10 cellular contexts compared by ENCODE assay signal in the genomic region with DNA sequence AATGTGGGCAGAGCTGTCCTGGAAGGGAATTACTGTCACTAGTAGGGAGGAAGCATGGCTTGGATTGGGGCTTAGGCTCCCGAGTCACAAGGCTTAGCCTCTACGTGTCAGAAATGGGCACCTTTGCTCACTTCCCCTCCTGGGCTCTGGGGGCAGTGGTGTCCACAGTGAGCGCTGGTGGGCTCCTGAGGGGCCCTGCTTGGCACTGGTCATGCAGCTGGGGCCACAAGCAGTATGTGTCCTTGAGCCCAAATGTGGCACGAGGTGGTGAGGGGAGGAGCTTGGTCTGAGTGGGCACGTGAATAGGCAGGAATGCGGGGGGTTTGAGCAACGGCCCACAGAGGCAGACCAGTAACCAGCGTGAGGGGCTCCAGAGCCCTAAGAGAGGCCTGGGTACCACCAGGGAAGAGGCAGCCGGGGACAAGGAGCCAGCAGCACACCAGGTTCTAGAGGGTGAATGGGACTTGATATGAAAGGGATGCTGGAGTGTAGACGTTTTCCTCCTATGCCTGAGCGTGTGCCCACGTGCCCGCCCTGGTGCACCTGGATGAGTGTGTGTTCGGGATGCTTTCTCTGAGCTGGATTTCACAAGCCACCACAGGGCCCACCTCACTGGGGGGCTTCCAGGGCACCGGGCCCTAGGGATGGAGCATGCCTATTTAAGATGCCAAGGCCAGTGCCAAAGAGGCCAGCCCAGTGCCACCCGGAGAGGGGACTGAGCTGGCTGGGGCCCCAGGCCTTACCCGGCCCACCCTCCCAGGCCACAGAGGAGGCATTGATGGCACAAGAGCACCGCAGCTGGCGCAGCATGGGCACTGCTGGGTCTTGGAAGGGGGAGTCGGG.
DNase-seq lines count a peak whose midpoint lies in the region; TF ChIP-seq lines count a peak whose summit lies in the region.
"Had no signal": no experiment of that assay in that cellular context is flagged by ENCODE, and none has a peak within 500 bp of the region (broad histone marks: within the 10 kb centered on the region; RNA-seq: fewer than 3 reads in every experiment).

No MANE protein-coding gene starts in this region.

- H3K9ac ChIP-seq in MM.1S (ENCODE audit: low read length), result no peak overlapping the region

- no peaks in the 10 kb centered on the region for H3K9me2 ChIP-seq in MM.1S (replicated peaks; ENCODE audit: insufficient read depth, low read length)

- H3K4me1 ChIP-seq in MM.1S (ENCODE audit: low read length), result no peaks in the 10 kb centered on the region

- no peaks in the 10 kb centered on the region for H3K27me3 ChIP-seq in MM.1S (replicated peaks; ENCODE audit: insufficient read depth, low read length)
- H3K27me3 ChIP-seq: pancreas had no signal

- TF ChIP-seq CTCF in MM.1S (IDR thresholded peaks at IDR 0.05; ENCODE audit: low read length), result peak; percentile 11

- no peaks in the 10 kb centered on the region for H3F3A ChIP-seq in MM.1S (ENCODE audit: insufficient read depth, low read length)

- DNase-seq in DMS 273 (lab: John Stamatoyannopoulos, UW; ENCODE audit: unreplicated experiment) (peak; percentile 57), DMS 273 treated with DMSO at 0.1 percent for 48 hours (lab: John Stamatoyannopoulos, UW) (no peak), MM.1S (no peak), caudate nucleus (lab: John Stamatoyannopoulos, UW) (peak in 59 of 61 donors; percentile 59 to 95 (median 87)), pons (ENCODE audit: low spot score) (peak; percentile 98), NCI-H526 treated with DMSO at 0.1 percent for 48 hours (lab: John Stamatoyannopoulos, UW) (no peak), AG08396 (ENCODE audit: low spot score) (no peak)
- DNase-seq in activated CD4-positive, alpha-beta T cell treated with anti-CD3 and anti-CD28 coated beads, Interleukin-2, amount 50 U/mL, for 1 hour, result no peak
- DNase-seq: NCI-H1048, pancreas had no signal

- no peak overlapping the region for H3K4me2 ChIP-seq in MM.1S (ENCODE audit: low read depth, low read length)

- H3K4me3 ChIP-seq in MM.1S (ENCODE audit: low read length), result no peak overlapping the region
- H3K4me3 ChIP-seq: pancreas had no signal

- no peaks in the 10 kb centered on the region for H4K20me1 ChIP-seq in MM.1S (ENCODE audit: insufficient read depth, low read length)

- H3K36me3 ChIP-seq in MM.1S (replicated peaks; ENCODE audit: insufficient read depth, low read length), result no peaks in the 10 kb centered on the region
- H3K36me3 ChIP-seq: pancreas had no signal

- H2AFZ ChIP-seq in MM.1S (ENCODE audit: low read length), result no peak overlapping the region

- no peaks in the 10 kb centered on the region for H3K79me2 ChIP-seq in MM.1S (ENCODE audit: low read length)

- no peaks in the 10 kb centered on the region for H3K9me3 ChIP-seq in MM.1S (replicated peaks; ENCODE audit: insufficient read depth, low read length)
- H3K9me3 ChIP-seq: pancreas had no signal

- H3K27ac ChIP-seq in MM.1S (ENCODE audit: low read length), result no peak overlapping the region
- H3K27ac ChIP-seq in caudate nucleus (ENCODE audit: low read depth, low read length), result peak overlapping the region; percentile 99
- H3K27ac ChIP-seq: pancreas had no signal

Comparison
In these comparisons a context has a peak if more than half of its experiments do, and no peak if none do; other contexts are left out.
1. DNase-seq: peak in DMS 273 (single experiment), caudate nucleus (59 of 61) and pons (single experiment); none in DMS 273 treated with DMSO at 0.1 percent for 48 hours (single experiment), MM.1S (single experiment), NCI-H526 treated with DMSO at 0.1 percent for 48 hours (single experiment), activated CD4-positive, alpha-beta T cell treated with anti-CD3 and anti-CD28 coated beads, Interleukin-2, amount 50 U/mL, for 1 hour (single experiment) and AG08396 (single experiment).